In genomic region chr6:151096255-151096612, GRCh38 we compare ENCODE assay signal across 1 cellular context.
A peak's percentile ranks its signal among the peaks of the same experiment; 100 is the strongest.
TF ChIP-seq lines count a peak whose summit lies in the region.

No MANE protein-coding gene starts in this region.

TF ChIP-seq in HepG2, 621 proteins besides CTCF, POLR2A, EP300 and RAD21 (continued from another document and continues in another):
- TF ChIP-seq, protein P1, sequence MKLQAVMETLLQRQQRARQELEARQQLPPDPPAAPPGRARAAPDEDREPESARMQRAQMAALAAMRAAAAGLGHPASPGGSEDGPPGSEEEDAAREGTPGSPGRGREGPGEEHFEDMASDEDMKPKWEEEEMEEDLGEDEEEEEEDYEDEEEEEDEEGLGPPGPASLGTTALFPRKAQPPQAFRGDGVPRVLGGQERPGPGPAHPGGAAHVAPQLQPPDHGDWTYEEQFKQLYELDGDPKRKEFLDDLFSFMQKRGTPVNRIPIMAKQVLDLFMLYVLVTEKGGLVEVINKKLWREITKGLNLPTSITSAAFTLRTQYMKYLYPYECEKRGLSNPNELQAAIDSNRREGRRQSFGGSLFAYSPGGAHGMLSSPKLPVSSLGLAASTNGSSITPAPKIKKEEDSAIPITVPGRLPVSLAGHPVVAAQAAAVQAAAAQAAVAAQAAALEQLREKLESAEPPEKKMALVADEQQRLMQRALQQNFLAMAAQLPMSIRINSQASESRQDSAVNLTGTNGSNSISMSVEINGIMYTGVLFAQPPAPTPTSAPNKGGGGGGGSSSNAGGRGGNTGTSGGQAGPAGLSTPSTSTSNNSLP (IDR thresholded peaks at IDR 0.05; ENCODE audit: low read depth, low read length), result peak; percentile 81
- TF ChIP-seq ETV5 (CRISPR knock-in tag; IDR thresholded peaks at IDR 0.05; ENCODE audit: borderline replicate concordance) (peak; percentile 22; the same call in 1 of the 2 replicates), ZNF776 (CRISPR knock-in tag; IDR thresholded peaks at IDR 0.05) (no peak), FOXP4 (CRISPR knock-in tag; IDR thresholded peaks at IDR 0.05) (peak; percentile 66), ZSCAN9 (CRISPR knock-in tag; IDR thresholded peaks at IDR 0.05; ENCODE audit: borderline replicate concordance) (0 out of 2 replicates have a peak, but pooled peaks have one; percentile 42), SMAD1 (CRISPR knock-in tag; IDR thresholded peaks at IDR 0.05; ENCODE audit: borderline replicate concordance, low read depth) (no peak), ZNF816 (CRISPR knock-in tag; IDR thresholded peaks at IDR 0.05; ENCODE audit: borderline replicate concordance) (no peak), ZSCAN21 (CRISPR knock-in tag; IDR thresholded peaks at IDR 0.05; ENCODE audit: borderline replicate concordance) (no peak), CENPBD1 (CRISPR knock-in tag; IDR thresholded peaks at IDR 0.05; ENCODE audit: borderline replicate concordance, low read depth) (no peak), PAXIP1 (CRISPR knock-in tag; conservative IDR thresholded peaks at IDR 0.05) (peak; percentile 81), HNRNPK (IDR thresholded peaks at IDR 0.05; ENCODE audit: low read depth, low read length, poor library complexity, severe bottlenecking) (no peak), SALL1 (CRISPR knock-in tag; IDR thresholded peaks at IDR 0.05) (peak; percentile 61; the same call in 1 of the 2 replicates), ZBTB25 (CRISPR knock-in tag; IDR thresholded peaks at IDR 0.05) (0 out of 2 replicates have a peak, but pooled peaks have one; percentile 31), CHD2 (IDR thresholded peaks at IDR 0.05; ENCODE audit: low read depth, low read length) (no peak), ZFP90 (CRISPR knock-in tag; IDR thresholded peaks at IDR 0.05; ENCODE audit: borderline replicate concordance) (no peak), CEBPG (CRISPR knock-in tag; IDR thresholded peaks at IDR 0.05) (peak; percentile 93), PHF21A (CRISPR knock-in tag; IDR thresholded peaks at IDR 0.05) (peak; percentile 88; the same call in 1 of the 2 replicates), KIAA2018 (CRISPR knock-in tag; IDR thresholded peaks at IDR 0.05; ENCODE audit: borderline replicate concordance) (no peak), DPF2 (CRISPR knock-in tag; IDR thresholded peaks at IDR 0.05; ENCODE audit: borderline replicate concordance, low read depth) (peak; percentile 73; the same call in 1 of the 2 replicates), MEIS1 (CRISPR knock-in tag; IDR thresholded peaks at IDR 0.05; ENCODE audit: borderline replicate concordance) (no peak), SMC3 (IDR thresholded peaks at IDR 0.05; ENCODE audit: low read length) (peak; percentile 10; the same call in 1 of the 2 replicates), ZBTB33 (CRISPR knock-in tag; IDR thresholded peaks at IDR 0.05) (peak; percentile 23; the same call in 1 of the 2 replicates), ZNF329 (CRISPR knock-in tag; IDR thresholded peaks at IDR 0.05; ENCODE audit: low read depth) (no peak), PAX8 (CRISPR knock-in tag; IDR thresholded peaks at IDR 0.05; ENCODE audit: borderline replicate concordance) (no peak), ZBTB7B (CRISPR knock-in tag; IDR thresholded peaks at IDR 0.05) (peak; percentile 55; the same call in 1 of the 2 replicates), HDAC1 (CRISPR knock-in tag; IDR thresholded peaks at IDR 0.05) (peak; percentile 64; the same call in 1 of the 2 replicates), ZFY (CRISPR knock-in tag; IDR thresholded peaks at IDR 0.05) (no peak), ZNF589 (CRISPR knock-in tag; conservative IDR thresholded peaks at IDR 0.05) (no peak), TOPORS (CRISPR knock-in tag; IDR thresholded peaks at IDR 0.05) (no peak), EHMT2 (IDR thresholded peaks at IDR 0.05; ENCODE audit: borderline replicate concordance, low read depth, low read length) (peak; percentile 73; the same call in 1 of the 2 replicates), NFE2L2 (IDR thresholded peaks at IDR 0.05; ENCODE audit: low read length) (peak; percentile 56), ATF7 (IDR thresholded peaks at IDR 0.05) (no peak), ATF7 (CRISPR knock-in tag; IDR thresholded peaks at IDR 0.05) (no peak; the same call in 1 of the 2 replicates), RCOR2 (CRISPR knock-in tag; IDR thresholded peaks at IDR 0.05) (peak; percentile 75), TBX2 (CRISPR knock-in tag; IDR thresholded peaks at IDR 0.05; ENCODE audit: borderline replicate concordance) (peak; percentile 91), MTA3 (CRISPR knock-in tag; IDR thresholded peaks at IDR 0.05) (no peak)
- TF ChIP-seq, protein P2, sequence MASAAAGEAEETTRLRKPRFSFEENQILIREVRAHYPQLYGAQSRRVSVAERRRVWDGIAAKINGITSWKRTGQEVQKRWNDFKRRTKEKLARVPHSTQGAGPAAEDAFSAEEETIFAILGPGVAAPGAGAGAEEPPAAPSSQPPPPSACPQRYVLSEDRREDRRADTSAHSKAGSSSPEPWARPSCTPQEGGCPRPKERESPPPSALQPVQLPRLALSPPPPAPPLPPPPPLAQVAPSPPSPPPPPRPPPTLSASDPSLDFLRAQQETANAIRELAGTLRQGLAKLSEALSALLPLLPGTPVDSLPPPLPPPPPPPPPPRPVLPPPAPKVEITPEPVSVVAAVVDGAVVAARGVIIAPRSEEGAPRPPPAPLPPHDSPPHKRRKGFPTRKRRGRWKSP (CRISPR knock-in tag; IDR thresholded peaks at IDR 0.05), result 0 out of 2 replicates have a peak, but pooled peaks have one; percentile 41
